36 cellular contexts compared by ENCODE assay signal in the genomic region with DNA sequence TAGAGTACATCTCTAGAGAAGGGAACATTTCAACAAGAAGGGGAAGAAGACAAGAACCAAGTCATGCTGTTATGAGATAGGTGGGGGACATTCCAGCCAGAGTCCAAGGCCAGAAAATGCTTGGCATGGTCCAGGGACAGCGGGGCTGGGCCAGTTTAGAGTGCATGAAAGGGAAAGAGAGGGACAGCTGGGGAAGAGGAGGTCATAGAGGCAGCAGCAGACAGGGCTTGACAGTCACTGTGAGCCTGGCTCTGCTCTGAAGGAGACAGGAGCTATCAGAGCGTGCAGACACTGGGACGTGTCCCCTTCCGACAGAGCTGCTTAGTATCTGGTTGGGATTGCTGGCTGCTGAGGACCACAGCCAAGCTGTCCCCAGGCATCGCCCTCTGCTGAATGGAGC. TPM values are rescaled to one million over a fixed set of nuclear protein-coding genes. Genes with fewer than 3 reads are reported as not detected.
"Had no signal": no experiment of that assay in that cellular context is flagged by ENCODE, and none has a peak within 500 bp of the region (broad histone marks: within the 10 kb centered on the region; RNA-seq: fewer than 3 reads in every experiment).

No MANE protein-coding gene starts in this region.

- H3K4me1 ChIP-seq: foreskin keratinocyte, gastrocnemius medialis had no signal

- DNase-seq: activated CD4-positive, alpha-beta memory T cell treated with anti-CD3 and anti-CD28 coated beads for 36 hours; activated CD4-positive, alpha-beta T cell treated with anti-CD3 and anti-CD28 coated beads for 36 hours; activated CD4-positive, CD25-positive, alpha-beta regulatory T cell; activated CD4-positive, CD25-positive, alpha-beta regulatory T cell treated with anti-CD3 and anti-CD28 coated beads, Interleukin-2, amount 50 U/mL, for 72 hours; activated CD8-positive, alpha-beta memory T cell treated with anti-CD3 and anti-CD28 coated beads, Interleukin-2, amount 10 ng/mL, durations not matched to agents 7 days and 5 days; activated CD8-positive, alpha-beta memory T cell treated with anti-CD3 and anti-CD28 coated beads, Interleukin-2, amount 50 U/mL, for 4 hours; activated CD8-positive, alpha-beta T cell treated with anti-CD3 and anti-CD28 coated beads, Interleukin-2, amount 10 ng/mL, durations not matched to agents 7 days and 5 days; activated effector memory CD4-positive, alpha-beta T cell treated with anti-CD3 and anti-CD28 coated beads, Interleukin-2, amount 50 U/mL, for 16 hours; activated naive CD4-positive, alpha-beta T cell treated with anti-CD3 and anti-CD28 coated beads for 36 hours; activated naive CD8-positive, alpha-beta T cell treated with anti-CD3 and anti-CD28 coated beads, Interleukin-2, amount 10 ng/mL, durations not matched to agents 7 days and 5 days; activated T-cell treated with anti-CD3 and anti-CD28 coated beads, Interleukin-2, amount 50 U/mL, for 1 hour; activated T-cell treated with anti-CD3 and anti-CD28 coated beads, Interleukin-2, amount 50 U/mL, for 48 hours; amniotic stem cell; anterior cingulate cortex; brain microvascular endothelial cell; dorsolateral prefrontal cortex; effector memory CD4-positive, alpha-beta T cell; endodermal cell; foreskin keratinocyte; gastrocnemius medialis; glutamatergic neuron; T-helper 1 cell; T-helper 17 cell; T1000 had no signal

- H3K27ac ChIP-seq: brain microvascular endothelial cell, coronary artery, dorsolateral prefrontal cortex, foreskin keratinocyte, gastrocnemius medialis had no signal

- H3K27me3 ChIP-seq: brain microvascular endothelial cell, gastrocnemius medialis had no signal

- H3K9me3 ChIP-seq: gastrocnemius medialis had no signal

- H3K36me3 ChIP-seq: brain microvascular endothelial cell, gastrocnemius medialis had no signal

- ATAC-seq: activated CD4-positive, alpha-beta T cell treated with anti-CD3 and anti-CD28 coated beads for 36 hours; activated CD8-positive, alpha-beta memory T cell treated with anti-CD3 and anti-CD28 coated beads, Interleukin-2, amount 10 ng/mL, durations not matched to agents 7 days and 5 days; activated CD8-positive, alpha-beta T cell treated with anti-CD3 and anti-CD28 coated beads, Interleukin-2, amount 10 ng/mL, durations not matched to agents 7 days and 5 days; esophagus mucosa; foreskin keratinocyte; gastrocnemius medialis; T-helper 17 cell had no signal

- H3K4me3 ChIP-seq: coronary artery, dorsolateral prefrontal cortex, gastrocnemius medialis had no signal

RNA-seq across cellular contexts. Expression of a gene that starts 35.7 kb away (rescaled TPM):
- total RNA-seq: activated CD4-positive, alpha-beta memory T cell treated with anti-CD3 and anti-CD28 coated beads for 36 hours; activated CD4-positive, alpha-beta T cell treated with anti-CD3 and anti-CD28 coated beads for 36 hours; activated CD4-positive, alpha-beta T cell treated with anti-CD3 and anti-CD28 coated beads, Interleukin-2, amount 10 ng/mL, durations not matched to agents 24 days and 14 days; activated CD8-positive, alpha-beta memory T cell treated with anti-CD3 and anti-CD28 coated beads for 36 hours; activated CD8-positive, alpha-beta memory T cell treated with anti-CD3 and anti-CD28 coated beads, Interleukin-2, amount 10 ng/mL, durations not matched to agents 7 days and 5 days; activated CD8-positive, alpha-beta T cell treated with anti-CD3 and anti-CD28 coated beads, Interleukin-2, amount 10 ng/mL, durations not matched to agents 7 days and 5 days; activated naive CD4-positive, alpha-beta T cell treated with anti-CD3 and anti-CD28 coated beads for 36 hours; activated naive CD8-positive, alpha-beta T cell treated with anti-CD3 and anti-CD28 coated beads, Interleukin-2, amount 10 ng/mL, durations not matched to agents 7 days and 5 days; activated T-helper 1 cell treated with anti-CD3 and anti-CD28 coated beads, Interleukin-12 subunit alpha, Interleukin-12 subunit beta, Interleukin-2, Interleukin-4 antibody, amounts not matched to agents 30 ng/mL and 10 ng/mL and 1 ng/mL, durations not matched to agents 14 hours and 24 hours and 36 hours; activated T-helper 2 cell treated with anti-CD3 and anti-CD28 coated beads, Interferon-gamma antibody, Interleukin-2, Interleukin-4, amounts not matched to agents 10 μg/mL and 5 μg/mL and 100 μg/mL, durations not matched to agents 14 hours and 24 hours and 36 hours; astrocyte; bronchial epithelial cell; cardiac septum; cerebellum; dorsolateral prefrontal cortex; endodermal cell; epithelial cell of proximal tubule; esophagus mucosa; foreskin keratinocyte; gastrocnemius medialis; T-helper 17 cell had no signal
- polyA plus RNA-seq: adipose tissue had no signal
